8 cellular contexts compared by ENCODE assay signal in the genomic region with DNA sequence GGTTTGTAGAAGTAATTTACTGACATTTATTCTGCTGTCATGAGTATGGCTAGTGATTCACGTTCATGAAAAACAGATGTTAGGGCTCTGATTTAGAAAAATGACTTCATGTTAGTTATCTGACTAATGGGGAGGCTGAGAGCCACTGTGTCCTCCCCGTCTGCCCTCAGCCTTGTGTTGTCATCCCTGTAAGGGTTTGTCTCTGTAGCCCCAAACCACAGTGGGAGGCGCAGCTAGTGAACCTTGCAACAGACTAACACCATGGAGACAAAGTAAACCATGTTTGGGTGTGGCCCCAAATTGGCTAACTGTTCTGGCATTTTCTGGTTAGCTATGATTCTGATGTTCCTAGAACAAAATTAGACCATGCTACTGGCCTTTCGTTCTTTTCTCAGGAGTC.
DNase-seq lines count a peak whose midpoint lies in the region; ATAC-seq and TF ChIP-seq lines count a peak whose summit lies in the region.

No MANE protein-coding gene starts in this region.

- peaks cover 16% of the 10 kb centered on the region for H3K79me2 ChIP-seq in hepatocyte

- no peak overlapping the region for H2AFZ ChIP-seq in hepatocyte

- H3K27me3 ChIP-seq in hepatocyte = no peaks in the 10 kb centered on the region

- POLR2A ChIA-PET in activated naive CD8-positive, alpha-beta T cell treated with anti-CD3 and anti-CD28 coated beads, Interleukin-2, amount 10 ng/mL, durations not matched to agents 7 days and 5 days (lab: Charles Lee) = interaction anchor here (0.6 to 9.4 kb wide), 4 partner anchors 9 to 84 kb away, joined by 3 to 187 read pairs (median 9); no protein-coding TSS in a partner anchor

- peak overlapping the region; percentile 27 for H3K27ac ChIP-seq in hepatocyte

- ATAC-seq in HG03103 (IDR thresholded peaks at IDR 0.05; ENCODE audit: low read depth, unreplicated experiment) (peak; percentile 52), HG03025 (IDR thresholded peaks at IDR 0.05; ENCODE audit: low FRiP score, unreplicated experiment) (no peak)
- ATAC-seq in activated naive CD8-positive, alpha-beta T cell treated with anti-CD3 and anti-CD28 coated beads, Interleukin-2, amount 10 ng/mL, durations not matched to agents 7 days and 5 days (ENCODE audit: low read depth) = peak; percentile 69

- peak; percentile 20 for DNase-seq in GDM1 (lab: John Stamatoyannopoulos, UW)
- peak; percentile 87 for DNase-seq in SKM-1 (lab: John Stamatoyannopoulos, UW; ENCODE audit: unreplicated experiment)
- peak; percentile 65 for DNase-seq in activated naive CD8-positive, alpha-beta T cell treated with anti-CD3 and anti-CD28 coated beads, Interleukin-2, amount 10 ng/mL, durations not matched to agents 7 days and 5 days
- DNase-seq in hepatocyte (ENCODE audit: low spot score) = peak; percentile 66
- DNase-seq in stimulated activated CD4-positive, alpha-beta T cell treated with anti-CD3 and anti-CD28 coated beads, Interleukin-2, amount 100 ng/mL, for 24 hours = peak; percentile 69 to 80
- no peak for DNase-seq in OCI-M2 (lab: John Stamatoyannopoulos, UW; ENCODE audit: unreplicated experiment)

- H3K36me3 ChIP-seq in hepatocyte (replicated peaks; ENCODE audit: insufficient read depth, low read depth) = no peaks in the 10 kb centered on the region

- WGBS in hepatocyte (ENCODE audit: low lambda C conversion rate, missing lambda C conversion rate) = 51% methylated on average over 4 of the region's 4 CpGs

- H3K9me3 ChIP-seq in hepatocyte (ENCODE audit: low read depth) = no peaks in the 10 kb centered on the region

- no peak for TF ChIP-seq CTCF in hepatocyte (IDR thresholded peaks at IDR 0.05; ENCODE audit: poor library complexity)

- H3K4me3 ChIP-seq in hepatocyte = no peak overlapping the region

- no peaks in the 10 kb centered on the region for H3K36me3 Mint-ChIP-seq in activated naive CD8-positive, alpha-beta T cell treated with anti-CD3 and anti-CD28 coated beads, Interleukin-2, amount 10 ng/mL, durations not matched to agents 7 days and 5 days

- H3K4me2 ChIP-seq in hepatocyte = no peak overlapping the region

- H3K9me3 Mint-ChIP-seq in activated naive CD8-positive, alpha-beta T cell treated with anti-CD3 and anti-CD28 coated beads, Interleukin-2, amount 10 ng/mL, durations not matched to agents 7 days and 5 days = no peaks in the 10 kb centered on the region

- H3K4me1 ChIP-seq in hepatocyte (ENCODE audit: insufficient read depth) = peaks cover 4% of the 10 kb centered on the region

- H3K9me2 ChIP-seq in hepatocyte (replicated peaks; ENCODE audit: insufficient read depth) = no peaks in the 10 kb centered on the region

- no peaks in the 10 kb centered on the region for H4K20me1 ChIP-seq in hepatocyte (ENCODE audit: insufficient read depth, poor library complexity, severe bottlenecking)

- peak overlapping the region; percentile 96 for H3K27ac Mint-ChIP-seq in activated naive CD8-positive, alpha-beta T cell treated with anti-CD3 and anti-CD28 coated beads, Interleukin-2, amount 10 ng/mL, durations not matched to agents 7 days and 5 days

- peaks cover 42% of the 10 kb centered on the region for H3K4me1 Mint-ChIP-seq in activated naive CD8-positive, alpha-beta T cell treated with anti-CD3 and anti-CD28 coated beads, Interleukin-2, amount 10 ng/mL, durations not matched to agents 7 days and 5 days

- no peaks in the 10 kb centered on the region for H3K27me3 Mint-ChIP-seq in activated naive CD8-positive, alpha-beta T cell treated with anti-CD3 and anti-CD28 coated beads, Interleukin-2, amount 10 ng/mL, durations not matched to agents 7 days and 5 days

- peak overlapping the region; percentile 67 for H3K4me3 Mint-ChIP-seq in activated naive CD8-positive, alpha-beta T cell treated with anti-CD3 and anti-CD28 coated beads, Interleukin-2, amount 10 ng/mL, durations not matched to agents 7 days and 5 days
